ENCODE assay signal across 29 cellular contexts in the genomic region with DNA sequence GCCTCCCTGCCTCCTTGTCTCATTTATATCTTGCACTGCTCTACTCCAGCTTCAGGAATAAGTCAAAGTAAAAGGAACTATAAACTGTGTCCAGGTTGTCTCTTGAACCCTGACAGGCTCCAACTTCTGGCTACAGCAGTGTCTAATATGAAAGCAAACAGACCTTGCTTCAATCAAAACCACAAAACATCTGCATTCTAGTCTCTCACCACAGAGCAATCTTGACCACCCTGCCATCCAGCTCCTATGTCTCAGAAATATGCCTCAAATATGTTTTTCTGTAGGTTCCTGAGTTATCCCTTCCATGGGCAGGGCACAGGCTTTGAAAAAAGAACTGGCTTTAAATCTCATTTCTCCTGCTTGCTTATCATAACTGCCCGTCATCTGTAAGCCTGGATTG.
"Had no signal": no experiment of that assay in that cellular context is flagged by ENCODE, and none has a peak within 500 bp of the region (broad histone marks: within the 10 kb centered on the region; RNA-seq: fewer than 3 reads in every experiment).

No MANE protein-coding gene starts in this region.

- H3K9me3 Mint-ChIP-seq: immature natural killer cell; naive thymus-derived CD8-positive, alpha-beta T cell; nephron; neural crest cell; stimulated activated naive B cell treated with anti-CD40 and anti-IgM and Interleukin-4, amounts not matched to agents 10 μg/mL and 1 μg/mL and 100 μg/mL, for 72 hours had no signal

- H3K4me1 ChIP-seq: left lung, lower lobe of right lung, prostate gland, testis, thyroid gland, transverse colon, upper lobe of left lung, vagina had no signal

- H3K27ac ChIP-seq: left lung, lower lobe of right lung, pancreas, prostate gland, right lobe of liver, skin epidermis, stomach, testis, thyroid gland, transverse colon, upper lobe of left lung, vagina had no signal

- H3K27ac Mint-ChIP-seq: immature natural killer cell; naive thymus-derived CD8-positive, alpha-beta T cell; nephron; stimulated activated naive B cell treated with anti-CD40 and anti-IgM and Interleukin-4, amounts not matched to agents 10 μg/mL and 1 μg/mL and 100 μg/mL, for 72 hours had no signal

- H3K9me3 ChIP-seq: left lung, lower lobe of right lung, pancreas, prostate gland, right lobe of liver, stomach, testis, thyroid gland, transverse colon, upper lobe of left lung, vagina had no signal

- H3K4me3 ChIP-seq: left lung, lower lobe of right lung, pancreas, prostate gland, right lobe of liver, skin epidermis, stomach, testis, thyroid gland, transverse colon, upper lobe of left lung, vagina had no signal

- H3K36me3 ChIP-seq: left lung, lower lobe of right lung, pancreas, prostate gland, right lobe of liver, stomach, thyroid gland, transverse colon, upper lobe of left lung, vagina had no signal

- H3K4me1 Mint-ChIP-seq: neural crest cell had no signal

- H3K4me3 Mint-ChIP-seq: immature natural killer cell; naive thymus-derived CD8-positive, alpha-beta T cell; nephron; neural crest cell; stimulated activated naive B cell treated with anti-CD40 and anti-IgM and Interleukin-4, amounts not matched to agents 10 μg/mL and 1 μg/mL and 100 μg/mL, for 72 hours had no signal

- DNase-seq: hypothalamus; immature natural killer cell; kidney; left colon; left lung; lower lobe of right lung; mammary epithelial cell; mesenchymal stem cell; naive thymus-derived CD8-positive, alpha-beta T cell; nucleus accumbens; pancreas; posterior cingulate gyrus; right lobe of liver; stimulated activated CD4-positive, alpha-beta T cell treated with anti-CD3 and anti-CD28 coated beads, Interleukin-12 subunit alpha, Interleukin-12 subunit beta, amount 100 ng/mL, for 4 hours; stimulated activated CD4-positive, alpha-beta T cell treated with anti-CD3 and anti-CD28 coated beads, Interleukin-15, amount 100 ng/mL, for 24 hours; stimulated activated CD4-positive, alpha-beta T cell treated with anti-CD3 and anti-CD28 coated beads, Interleukin-2, amount 100 ng/mL, for 24 hours; stimulated activated CD4-positive, alpha-beta T cell treated with anti-CD3 and anti-CD28 coated beads, Interleukin-4, amount 100 ng/mL, for 1 hour; stimulated activated naive B cell treated with anti-CD40 and anti-IgM and Interleukin-4, amounts not matched to agents 10 μg/mL and 1 μg/mL and 100 μg/mL, for 72 hours; stimulated activated naive CD8-positive, alpha-beta T cell treated with anti-CD3 and anti-CD28 coated beads, Interleukin-15, Interleukin-2, amounts not matched to agents 100 U/mL and 50 U/mL, for 24 hours; stomach; testis; thyroid gland; transverse colon; upper lobe of left lung had no signal

- ATAC-seq: left colon; left lung; lower lobe of right lung; naive thymus-derived CD8-positive, alpha-beta T cell; right lobe of liver; stimulated activated naive B cell treated with anti-CD40 and anti-IgM and Interleukin-4, amounts not matched to agents 10 μg/mL and 1 μg/mL and 100 μg/mL, for 72 hours; stimulated activated naive CD8-positive, alpha-beta T cell treated with anti-CD3 and anti-CD28 coated beads, Interleukin-15, Interleukin-2, amounts not matched to agents 100 U/mL and 50 U/mL, for 24 hours had no signal

- H3K27me3 ChIP-seq: left lung, pancreas, right lobe of liver, stomach, testis, thyroid gland, transverse colon, upper lobe of left lung, vagina had no signal

- H3K27me3 Mint-ChIP-seq: naive thymus-derived CD8-positive, alpha-beta T cell; stimulated activated naive B cell treated with anti-CD40 and anti-IgM and Interleukin-4, amounts not matched to agents 10 μg/mL and 1 μg/mL and 100 μg/mL, for 72 hours had no signal

- H3K36me3 Mint-ChIP-seq: immature natural killer cell had no signal
